In the genomic region with DNA sequence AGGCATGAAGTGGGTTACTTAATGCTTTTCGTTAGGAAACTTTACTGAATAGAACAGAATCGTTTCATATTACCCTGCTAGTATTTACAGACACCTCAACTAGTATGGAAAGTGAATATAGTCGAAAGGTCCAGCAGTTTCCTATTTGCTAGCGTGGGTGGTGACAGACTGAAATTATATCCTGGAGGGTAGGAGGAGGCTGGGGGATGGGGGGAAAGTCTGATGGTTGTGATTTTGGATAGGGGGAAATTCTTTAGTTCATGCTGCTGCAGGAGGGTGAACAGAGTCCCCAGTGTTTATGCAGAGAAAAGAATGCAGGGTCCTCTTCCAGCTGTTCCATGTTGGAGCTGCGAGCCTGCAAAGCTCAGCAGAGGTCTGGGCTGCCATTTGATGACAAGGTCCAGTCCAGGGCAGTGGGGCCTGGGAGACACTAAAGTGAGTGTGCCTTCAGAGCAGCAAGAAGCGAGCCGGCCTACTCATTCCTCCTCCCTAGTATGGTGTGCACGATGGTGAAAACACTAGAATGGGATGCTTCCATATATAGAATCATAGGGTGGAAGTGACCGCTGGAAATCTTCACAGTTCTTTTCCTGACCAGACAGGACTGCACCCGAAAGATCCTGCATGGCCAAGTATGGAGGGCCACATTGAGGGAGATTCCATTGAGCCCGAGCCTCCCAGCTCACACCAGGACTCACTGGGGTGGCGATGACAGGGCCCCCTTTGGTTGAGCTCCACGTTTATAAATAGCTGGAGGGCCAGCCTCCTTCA, we compare ENCODE assay signal across 9 cellular contexts.
DNase-seq lines count a peak whose midpoint lies in the region; ATAC-seq and TF ChIP-seq lines count a peak whose summit lies in the region.
"Had no signal": no experiment of that assay in that cellular context is flagged by ENCODE, and none has a peak within 500 bp of the region (broad histone marks: within the 10 kb centered on the region; RNA-seq: fewer than 3 reads in every experiment).

No MANE protein-coding gene starts in this region.

- POLR2A ChIA-PET in HEK293 (lab: Yijun Ruan, JAX), result interaction anchor here (0.6 to 0.7 kb wide), 4 partner anchors 59 to 302 kb away, joined by 3 to 8 read pairs (median 6); no protein-coding TSS in a partner anchor

- H3K27ac ChIP-seq in HEK293 (ENCODE audit: extremely low read depth, low read depth, low read length), result no peak overlapping the region
- H3K27ac ChIP-seq in iPS-20b (ENCODE audit: low read length), result no peak overlapping the region

- H3K4me1 ChIP-seq in HEK293 (ENCODE audit: control insufficient read depth, insufficient read depth, low read length), result peaks cover 5% of the 10 kb centered on the region; the same call in 1 of the 2 replicates
- H3K4me1 ChIP-seq in iPS-20b (ENCODE audit: insufficient read depth, low read length), result peaks cover 10% of the 10 kb centered on the region

- ATAC-seq in stimulated activated effector memory CD8-positive, alpha-beta T cell treated with anti-CD3 and anti-CD28 coated beads, Interleukin-12 subunit alpha, Interleukin-12 subunit beta, amount 100 ng/mL, for 72 hours, result no peak
- ATAC-seq in GM18511 (IDR thresholded peaks at IDR 0.05; ENCODE audit: unreplicated experiment) (no peak), GM18520 (IDR thresholded peaks at IDR 0.05; ENCODE audit: unreplicated experiment) (no peak)

- CTCF ChIA-PET in HEK293 (lab: Yijun Ruan, JAX), result interaction anchor here (0.6 to 2.1 kb wide), 10 partner anchors 8 to 526 kb away, joined by 3 to 13 read pairs (median 3); no protein-coding TSS in a partner anchor

- no peak for DNase-seq in astrocyte of the spinal cord (ENCODE audit: low read depth, low spot score)
- DNase-seq in stimulated activated effector memory CD8-positive, alpha-beta T cell treated with anti-CD3 and anti-CD28 coated beads, Interleukin-12 subunit alpha, Interleukin-12 subunit beta, amount 100 ng/mL, for 72 hours (ENCODE audit: low spot score in 2 of 2), result no peak
- DNase-seq in UCSD-AML1 (lab: John Stamatoyannopoulos, UW; ENCODE audit: unreplicated experiment), result no peak
- no peak for DNase-seq in GF-D8 (lab: John Stamatoyannopoulos, UW)
- DNase-seq: SIG-M5 had no signal

- H3K4me1 Mint-ChIP-seq in stimulated activated effector memory CD8-positive, alpha-beta T cell treated with anti-CD3 and anti-CD28 coated beads, Interleukin-12 subunit alpha, Interleukin-12 subunit beta, amount 100 ng/mL, for 72 hours, result peaks cover 12% of the 10 kb centered on the region

- H3K27me3 ChIP-seq in iPS-20b (ENCODE audit: insufficient read depth, low read length), result peaks cover 59% of the 10 kb centered on the region

- H3K4me3 ChIP-seq in HEK293 (ENCODE audit: low read depth, low read length) (peak overlapping the region; percentile 24), astrocyte of the spinal cord (ENCODE audit: low read depth, low read length) (peak overlapping the region; percentile 79), iPS-20b (ENCODE audit: low read length) (peak overlapping the region; percentile 41; the same call in 1 of the 2 replicates)

- TF ChIP-seq CTCF in HEK293 (tag by site-specific recombination; IDR thresholded peaks at IDR 0.05), result no peak
- TF ChIP-seq CTCF in astrocyte of the spinal cord (IDR thresholded peaks at IDR 0.05; ENCODE audit: low read depth, low read length), result no peak

- in situ Hi-C loops in astrocyte of the spinal cord (cut with HindIII; ENCODE audit: low sequenced_read_pairs), result no loop called here

- H3K9me3 ChIP-seq in HEK293 (ENCODE audit: control insufficient read depth, insufficient read depth, low read depth, low read length) (no peaks in the 10 kb centered on the region), iPS-20b (ENCODE audit: insufficient read depth, low read depth, low read length) (no peaks in the 10 kb centered on the region)

- H3K36me3 Mint-ChIP-seq in stimulated activated effector memory CD8-positive, alpha-beta T cell treated with anti-CD3 and anti-CD28 coated beads, Interleukin-12 subunit alpha, Interleukin-12 subunit beta, amount 100 ng/mL, for 72 hours, result no peaks in the 10 kb centered on the region

- no peak overlapping the region for H3K9ac ChIP-seq in iPS-20b (ENCODE audit: low read depth, low read length)

- no peak overlapping the region for H3K27ac Mint-ChIP-seq in stimulated activated effector memory CD8-positive, alpha-beta T cell treated with anti-CD3 and anti-CD28 coated beads, Interleukin-12 subunit alpha, Interleukin-12 subunit beta, amount 100 ng/mL, for 72 hours

- peaks cover 10% of the 10 kb centered on the region for H3K9me3 Mint-ChIP-seq in stimulated activated effector memory CD8-positive, alpha-beta T cell treated with anti-CD3 and anti-CD28 coated beads, Interleukin-12 subunit alpha, Interleukin-12 subunit beta, amount 100 ng/mL, for 72 hours

- peaks cover 0 to 7% of the 10 kb centered on the region in 2 experiments; a peak in 1 of 3 replicates for H3K36me3 ChIP-seq in HEK293 (ENCODE audit: control insufficient read depth in 2 of 2, insufficient read depth in 1 of 2, low read length in 2 of 2)
- no peaks in the 10 kb centered on the region for H3K36me3 ChIP-seq in iPS-20b (ENCODE audit: insufficient read depth, low read depth, low read length)

- H3K4me3 Mint-ChIP-seq in stimulated activated effector memory CD8-positive, alpha-beta T cell treated with anti-CD3 and anti-CD28 coated beads, Interleukin-12 subunit alpha, Interleukin-12 subunit beta, amount 100 ng/mL, for 72 hours, result peak overlapping the region; percentile 83

TF ChIP-seq in HEK293, 187 proteins besides CTCF, POLR2A, EP300 and RAD21:
- TF ChIP-seq PRDM1 (tag by site-specific recombination; IDR thresholded peaks at IDR 0.05), result 0 out of 2 replicates have a peak, but pooled peaks have one; percentile 7
- no peak for TF ChIP-seq ZNF791 (tag by site-specific recombination; IDR thresholded peaks at IDR 0.05)
- peak; percentile 63 for TF ChIP-seq ZFHX2 (tag by site-specific recombination; conservative IDR thresholded peaks at IDR 0.05)
- no peak for TF ChIP-seq ZNF423 (tag by site-specific recombination; IDR thresholded peaks at IDR 0.05)
- peak; percentile 65 for TF ChIP-seq EGR2 (tag by site-specific recombination; IDR thresholded peaks at IDR 0.05; ENCODE audit: low read depth)

Comparison
In these comparisons a context has a peak if more than half of its experiments do, and no peak if none do; other contexts are left out.
1. H3K4me3 ChIP-seq: peak in every context shown above with its lines; median percentile 79 in astrocyte of the spinal cord; 41 in iPS-20b; 24 in HEK293.